8 cellular contexts compared by ENCODE assay signal in genomic region chr10:88991900-88992237, GRCh38. TPM values are rescaled to one million over a fixed set of nuclear protein-coding genes. Genes with fewer than 3 reads are reported as not detected.
A peak's percentile ranks its signal among the peaks of the same experiment; 100 is the strongest.
DNase-seq lines count a peak whose midpoint lies in the region; ATAC-seq and TF ChIP-seq lines count a peak whose summit lies in the region.

No MANE protein-coding gene starts in this region.

- H3K4me1 ChIP-seq in left lung = peaks cover 13 to 76% of the 10 kb centered on the region in 2 donors

- H3K4me3 ChIP-seq in AG04449 (ENCODE audit: low read depth, low read length) (peak overlapping the region; percentile 77), HFF-Myc (replicated peaks; ENCODE audit: low read depth, low read length) (peak overlapping the region; percentile 98), left lung (peak overlapping the region; percentile 79 to 82)

- peaks cover 27% of the 10 kb centered on the region for H3K36me3 Mint-ChIP-seq in activated naive CD8-positive, alpha-beta T cell treated with anti-CD3 and anti-CD28 coated beads, Interleukin-2, amount 10 ng/mL, durations not matched to agents 7 days and 5 days
- no peaks in the 10 kb centered on the region for H3K36me3 Mint-ChIP-seq in type B pancreatic cell

- no peaks in the 10 kb centered on the region for H3K36me3 ChIP-seq in left lung

- peak overlapping the region; percentile 100 for H3K4me3 Mint-ChIP-seq in activated naive CD8-positive, alpha-beta T cell treated with anti-CD3 and anti-CD28 coated beads, Interleukin-2, amount 10 ng/mL, durations not matched to agents 7 days and 5 days
- peak overlapping the region; percentile 98 for H3K4me3 Mint-ChIP-seq in type B pancreatic cell

- H3K27ac ChIP-seq in left lung = peak overlapping the region; percentile 98 to 99

- H3K9me3 ChIP-seq in left lung = no peaks in the 10 kb centered on the region

- DNase-seq in AG04449 (ENCODE audit: low read depth, low spot score) (no peak), HFF-Myc (ENCODE audit: extremely low read depth, low read depth) (no peak), left lung (no peak), type B pancreatic cell (ENCODE audit: extremely low spot score, unreplicated experiment) (no peak), HK-2 (ENCODE audit: unreplicated experiment) (no peak), iPS-NIHi7 (ENCODE audit: extremely low spot score) (no peak)
- DNase-seq in activated naive CD8-positive, alpha-beta T cell treated with anti-CD3 and anti-CD28 coated beads, Interleukin-2, amount 10 ng/mL, durations not matched to agents 7 days and 5 days = no peak

- H3K9me3 Mint-ChIP-seq in activated naive CD8-positive, alpha-beta T cell treated with anti-CD3 and anti-CD28 coated beads, Interleukin-2, amount 10 ng/mL, durations not matched to agents 7 days and 5 days = no peaks in the 10 kb centered on the region
- H3K9me3 Mint-ChIP-seq in type B pancreatic cell = no peaks in the 10 kb centered on the region

- CTCF ChIA-PET in AG04449 (lab: Yijun Ruan, JAX) = interaction anchor here (0.9 to 10.6 kb wide), 11 partner anchors 9 to 226 kb away, joined by 3 to 277 read pairs (median 6); no protein-coding TSS in a partner anchor

- H3K27me3 Mint-ChIP-seq in activated naive CD8-positive, alpha-beta T cell treated with anti-CD3 and anti-CD28 coated beads, Interleukin-2, amount 10 ng/mL, durations not matched to agents 7 days and 5 days = no peaks in the 10 kb centered on the region
- peaks cover 17% of the 10 kb centered on the region for H3K27me3 Mint-ChIP-seq in type B pancreatic cell

- peak; percentile 1 for ATAC-seq in activated naive CD8-positive, alpha-beta T cell treated with anti-CD3 and anti-CD28 coated beads, Interleukin-2, amount 10 ng/mL, durations not matched to agents 7 days and 5 days (ENCODE audit: low read depth)
- no peak for ATAC-seq in left lung
- no peak for ATAC-seq in esophagus mucosa

- TF ChIP-seq CTCF in AG04449 (IDR thresholded peaks at IDR 0.05; ENCODE audit: insufficient read depth, low read length, missing control alignments) (no peak), HFF-Myc (IDR thresholded peaks at IDR 0.05; ENCODE audit: low read depth, low read length, missing control alignments) (no peak), left lung (IDR thresholded peaks at IDR 0.05) (no peak), type B pancreatic cell (conservative IDR thresholded peaks at IDR 0.05) (no peak)

- no peaks in the 10 kb centered on the region for H3K27me3 ChIP-seq in left lung

- peak overlapping the region; percentile 99 for H3K27ac Mint-ChIP-seq in activated naive CD8-positive, alpha-beta T cell treated with anti-CD3 and anti-CD28 coated beads, Interleukin-2, amount 10 ng/mL, durations not matched to agents 7 days and 5 days
- peak overlapping the region; percentile 90 for H3K27ac Mint-ChIP-seq in type B pancreatic cell

- POLR2A ChIA-PET in AG04449 (lab: Yijun Ruan, JAX) = interaction anchor here (0.8 to 1.6 kb wide), 3 partner anchors 13 to 171 kb away, joined by 3 to 7 read pairs (median 4); no protein-coding TSS in a partner anchor
- POLR2A ChIA-PET in activated naive CD8-positive, alpha-beta T cell treated with anti-CD3 and anti-CD28 coated beads, Interleukin-2, amount 10 ng/mL, durations not matched to agents 7 days and 5 days (lab: Charles Lee) = interaction anchor here (0.6 to 3.0 kb wide), 12 partner anchors 9 to 310 kb away, joined by 3 to 39 read pairs (median 4); partner anchors contain the start of gene IFIT2

- peaks cover 63% of the 10 kb centered on the region for H3K4me1 Mint-ChIP-seq in activated naive CD8-positive, alpha-beta T cell treated with anti-CD3 and anti-CD28 coated beads, Interleukin-2, amount 10 ng/mL, durations not matched to agents 7 days and 5 days
- peaks cover 26% of the 10 kb centered on the region for H3K4me1 Mint-ChIP-seq in type B pancreatic cell (ENCODE audit: unreplicated experiment)

- intact Hi-C loops in left lung (cut with DNase I) = no loop called here

RNA-seq across cellular contexts. Expression of gene FAS, which starts 1.3 kb away (rescaled TPM):
- total RNA-seq in activated naive CD8-positive, alpha-beta T cell treated with anti-CD3 and anti-CD28 coated beads, Interleukin-2, amount 10 ng/mL, durations not matched to agents 7 days and 5 days = 10 to 100 TPM; 47.2 to 54.1 TPM
- total RNA-seq in left lung (10 to 100 TPM; 47.1 to 76.4 TPM), type B pancreatic cell (ENCODE audit: low replicate concordance) (8.1 and 9.2 TPM in 2 replicates), esophagus mucosa (12.2 TPM)

RNA-seq across cellular contexts. Expression of gene ACTA2, which starts 39.3 kb away (rescaled TPM):
- 10 to 100 TPM; 11.0 to 13.8 TPM for total RNA-seq in activated naive CD8-positive, alpha-beta T cell treated with anti-CD3 and anti-CD28 coated beads, Interleukin-2, amount 10 ng/mL, durations not matched to agents 7 days and 5 days
- total RNA-seq in left lung (100 to 1,000 TPM; 472 to 558 TPM), type B pancreatic cell (ENCODE audit: low replicate concordance) (38.1 and 76.5 TPM in 2 replicates), esophagus mucosa (53.0 TPM)
